In genomic region chr15:56972426-56972825, GRCh38 we compare ENCODE assay signal across 1 cellular context.
TF ChIP-seq lines count a peak whose summit lies in the region.

No MANE protein-coding gene starts in this region.

TF ChIP-seq in K562, 482 proteins besides CTCF, POLR2A, EP300 and RAD21 (continued from another document and continues in another):
- no peak for TF ChIP-seq E2F4 (CRISPR knock-in tag; IDR thresholded peaks at IDR 0.05; ENCODE audit: low read depth)
- no peak for TF ChIP-seq POU5F1 (IDR thresholded peaks at IDR 0.05; ENCODE audit: borderline replicate concordance, low read depth, low read length, partially characterized antibody)
- no peak for TF ChIP-seq MBD2 (IDR thresholded peaks at IDR 0.05; ENCODE audit: borderline replicate concordance, low read depth)
- TF ChIP-seq FOXP1 (CRISPR knock-in tag; IDR thresholded peaks at IDR 0.05) = no peak
- TF ChIP-seq ZBTB26 (CRISPR knock-in tag; IDR thresholded peaks at IDR 0.05) = no peak
- TF ChIP-seq ATF4 (CRISPR knock-in tag; IDR thresholded peaks at IDR 0.05) = no peak
- TF ChIP-seq KLF6 (CRISPR knock-in tag; IDR thresholded peaks at IDR 0.05; ENCODE audit: borderline replicate concordance) = no peak
- no peak for TF ChIP-seq ETV1 (tag; conservative IDR thresholded peaks at IDR 0.05; ENCODE audit: low read depth)
- no peak for TF ChIP-seq ZNF41 (CRISPR knock-in tag; conservative IDR thresholded peaks at IDR 0.05)
- no peak for TF ChIP-seq IFI16 (CRISPR knock-in tag; IDR thresholded peaks at IDR 0.05)
- TF ChIP-seq CGGBP1 (CRISPR knock-in tag; IDR thresholded peaks at IDR 0.05) = no peak
- TF ChIP-seq ZNF766 (CRISPR knock-in tag; conservative IDR thresholded peaks at IDR 0.05) = no peak
- TF ChIP-seq C11orf30 (IDR thresholded peaks at IDR 0.05; ENCODE audit: low read depth) = no peak
- no peak for TF ChIP-seq ZNF3 (CRISPR knock-in tag; IDR thresholded peaks at IDR 0.05)
- no peak for TF ChIP-seq RBM14 (IDR thresholded peaks at IDR 0.05; ENCODE audit: borderline replicate concordance, insufficient read depth, low read depth, low read length)
- no peak for TF ChIP-seq NR0B1 (IDR thresholded peaks at IDR 0.05; ENCODE audit: partially characterized antibody)
- TF ChIP-seq TAF9B (IDR thresholded peaks at IDR 0.05; ENCODE audit: partially characterized antibody) = no peak
- no peak for TF ChIP-seq SRF (CRISPR knock-in tag; IDR thresholded peaks at IDR 0.05)
- TF ChIP-seq SP1 (CRISPR knock-in tag; IDR thresholded peaks at IDR 0.05) = no peak
- no peak for TF ChIP-seq DEAF1 (CRISPR knock-in tag; IDR thresholded peaks at IDR 0.05)
- peak; percentile 74 for TF ChIP-seq MEIS2 (IDR thresholded peaks at IDR 0.05; ENCODE audit: partially characterized antibody)
- no peak for TF ChIP-seq POLR2B (IDR thresholded peaks at IDR 0.05; ENCODE audit: low read depth, partially characterized antibody)
- peak; percentile 59; the same call in 1 of the 2 replicates for TF ChIP-seq HES1 (IDR thresholded peaks at IDR 0.05; ENCODE audit: low read depth)
- TF ChIP-seq NR1H2 (CRISPR knock-in tag; IDR thresholded peaks at IDR 0.05) = no peak
- no peak for TF ChIP-seq ZNF311 (CRISPR knock-in tag; IDR thresholded peaks at IDR 0.05)
- peak; percentile 34; the same call in 1 of the 2 replicates for TF ChIP-seq NCOR1 (IDR thresholded peaks at IDR 0.05)
- no peak for TF ChIP-seq STAT5B (CRISPR knock-in tag; IDR thresholded peaks at IDR 0.05)
- no peak for TF ChIP-seq BRCA1 (IDR thresholded peaks at IDR 0.05)
- no peak for TF ChIP-seq BRCA1 (CRISPR knock-in tag; IDR thresholded peaks at IDR 0.05)
- no peak for TF ChIP-seq USF1 (CRISPR knock-in tag; IDR thresholded peaks at IDR 0.05)
- TF ChIP-seq PURB (CRISPR knock-in tag; IDR thresholded peaks at IDR 0.05; ENCODE audit: low read depth) = no peak
- no peak for TF ChIP-seq ZNF23 (CRISPR knock-in tag; IDR thresholded peaks at IDR 0.05)
- TF ChIP-seq SREBF2 (CRISPR knock-in tag; IDR thresholded peaks at IDR 0.05) = no peak
- TF ChIP-seq MTA2 (IDR thresholded peaks at IDR 0.05; ENCODE audit: low read depth) = 0 out of 2 replicates have a peak, but pooled peaks have one; percentile 14
- no peak for TF ChIP-seq POLR2H (tag; IDR thresholded peaks at IDR 0.05; ENCODE audit: low read depth)
- TF ChIP-seq CBX1 (IDR thresholded peaks at IDR 0.05; ENCODE audit: low read depth) = no peak
- no peak for TF ChIP-seq THAP12 (CRISPR knock-in tag; IDR thresholded peaks at IDR 0.05)
- TF ChIP-seq GATA2 (CRISPR knock-in tag; IDR thresholded peaks at IDR 0.05) = no peak
- no peak for TF ChIP-seq ZBTB2 (IDR thresholded peaks at IDR 0.05)
- TF ChIP-seq PRMT5 (CRISPR knock-in tag; IDR thresholded peaks at IDR 0.05) = no peak
- TF ChIP-seq ZEB2 (IDR thresholded peaks at IDR 0.05) = peak; percentile 81
- TF ChIP-seq KLF1 (tag; IDR thresholded peaks at IDR 0.05) = no peak
- no peak for TF ChIP-seq ZNF79 (CRISPR knock-in tag; IDR thresholded peaks at IDR 0.05; ENCODE audit: low read depth)
- TF ChIP-seq ZNF239 (CRISPR knock-in tag; IDR thresholded peaks at IDR 0.05) = no peak
- peak; percentile 78 for TF ChIP-seq CTBP1 (IDR thresholded peaks at IDR 0.05; ENCODE audit: borderline replicate concordance)
- no peak for TF ChIP-seq E2F3 (CRISPR knock-in tag; IDR thresholded peaks at IDR 0.05)
- TF ChIP-seq PHB2 (IDR thresholded peaks at IDR 0.05; ENCODE audit: low read depth) = no peak
- peak; percentile 74 for TF ChIP-seq SOX6 (IDR thresholded peaks at IDR 0.05)
- TF ChIP-seq CBX8 (IDR thresholded peaks at IDR 0.05; ENCODE audit: borderline replicate concordance, extremely low read depth, low read depth, low read length, poor library complexity, severe bottlenecking) = no peak
- 0 out of 2 replicates have a peak, but pooled peaks have one; percentile 15 for TF ChIP-seq EP400 (IDR thresholded peaks at IDR 0.05)
- no peak for TF ChIP-seq SIRT6 (IDR thresholded peaks at IDR 0.05; ENCODE audit: low read depth, low read length)
- TF ChIP-seq ZNF212 (CRISPR knock-in tag; IDR thresholded peaks at IDR 0.05) = no peak
- TF ChIP-seq HNRNPH1 (optimal IDR thresholded peaks at IDR 0.05; ENCODE audit: low read depth, low read length) = no peak
- no peak for TF ChIP-seq HOMEZ (CRISPR knock-in tag; IDR thresholded peaks at IDR 0.05)
- TF ChIP-seq NKRF (IDR thresholded peaks at IDR 0.05; ENCODE audit: borderline replicate concordance) = no peak
- TF ChIP-seq SNIP1 (IDR thresholded peaks at IDR 0.05; ENCODE audit: low read depth) = no peak
- TF ChIP-seq CC2D1A (IDR thresholded peaks at IDR 0.05) = no peak
